ENCODE assay signal across 3 cellular contexts in genomic region chr11:47765086-47765485, GRCh38.
TF ChIP-seq lines count a peak whose summit lies in the region.

No MANE protein-coding gene starts in this region.

TF ChIP-seq in SK-N-SH, 30 proteins besides CTCF, POLR2A, EP300 and RAD21 (continued from another document):
- TF ChIP-seq, protein P1, sequence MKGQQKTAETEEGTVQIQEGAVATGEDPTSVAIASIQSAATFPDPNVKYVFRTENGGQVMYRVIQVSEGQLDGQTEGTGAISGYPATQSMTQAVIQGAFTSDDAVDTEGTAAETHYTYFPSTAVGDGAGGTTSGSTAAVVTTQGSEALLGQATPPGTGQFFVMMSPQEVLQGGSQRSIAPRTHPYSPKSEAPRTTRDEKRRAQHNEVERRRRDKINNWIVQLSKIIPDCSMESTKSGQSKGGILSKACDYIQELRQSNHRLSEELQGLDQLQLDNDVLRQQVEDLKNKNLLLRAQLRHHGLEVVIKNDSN (IDR thresholded peaks at IDR 0.05; ENCODE audit: borderline replicate concordance, low read depth) = no peak
- TF ChIP-seq IRF3 (IDR thresholded peaks at IDR 0.05; ENCODE audit: low read depth, low read length) (no peak), JUND (IDR thresholded peaks at IDR 0.05) (no peak), MEF2A (IDR thresholded peaks at IDR 0.05; ENCODE audit: borderline replicate concordance, low read depth) (no peak), MAX (IDR thresholded peaks at IDR 0.05; ENCODE audit: low read depth) (no peak), NRF1 (IDR thresholded peaks at IDR 0.05; ENCODE audit: low read depth, low read length) (no peak), FOXM1 (IDR thresholded peaks at IDR 0.05; ENCODE audit: low read depth) (no peak), FOSL2 (IDR thresholded peaks at IDR 0.05; ENCODE audit: borderline replicate concordance, low read depth) (no peak), YY1 (IDR thresholded peaks at IDR 0.05; ENCODE audit: low read depth) (no peak), REST (IDR thresholded peaks at IDR 0.05; ENCODE audit: low read depth, low read length) (no peak), TEAD4 (IDR thresholded peaks at IDR 0.05; ENCODE audit: borderline replicate concordance, insufficient read depth) (no peak), GATA2 (CRISPR knock-in tag; IDR thresholded peaks at IDR 0.05) (no peak), SMC3 (IDR thresholded peaks at IDR 0.05; ENCODE audit: low read depth, low read length) (no peak), GABPA (IDR thresholded peaks at IDR 0.05; ENCODE audit: low read depth) (no peak), SIN3A (IDR thresholded peaks at IDR 0.05; ENCODE audit: borderline replicate concordance, low read depth, low read length) (no peak)
TF ChIP-seq in SK-N-SH: peak in this region for 0.

TF ChIP-seq in SK-N-SH treated with all-trans-retinoic acid at 6 μM for 48 hours, 23 proteins besides CTCF, POLR2A, EP300 and RAD21 (continued from another document):
- TF ChIP-seq, protein P2, sequence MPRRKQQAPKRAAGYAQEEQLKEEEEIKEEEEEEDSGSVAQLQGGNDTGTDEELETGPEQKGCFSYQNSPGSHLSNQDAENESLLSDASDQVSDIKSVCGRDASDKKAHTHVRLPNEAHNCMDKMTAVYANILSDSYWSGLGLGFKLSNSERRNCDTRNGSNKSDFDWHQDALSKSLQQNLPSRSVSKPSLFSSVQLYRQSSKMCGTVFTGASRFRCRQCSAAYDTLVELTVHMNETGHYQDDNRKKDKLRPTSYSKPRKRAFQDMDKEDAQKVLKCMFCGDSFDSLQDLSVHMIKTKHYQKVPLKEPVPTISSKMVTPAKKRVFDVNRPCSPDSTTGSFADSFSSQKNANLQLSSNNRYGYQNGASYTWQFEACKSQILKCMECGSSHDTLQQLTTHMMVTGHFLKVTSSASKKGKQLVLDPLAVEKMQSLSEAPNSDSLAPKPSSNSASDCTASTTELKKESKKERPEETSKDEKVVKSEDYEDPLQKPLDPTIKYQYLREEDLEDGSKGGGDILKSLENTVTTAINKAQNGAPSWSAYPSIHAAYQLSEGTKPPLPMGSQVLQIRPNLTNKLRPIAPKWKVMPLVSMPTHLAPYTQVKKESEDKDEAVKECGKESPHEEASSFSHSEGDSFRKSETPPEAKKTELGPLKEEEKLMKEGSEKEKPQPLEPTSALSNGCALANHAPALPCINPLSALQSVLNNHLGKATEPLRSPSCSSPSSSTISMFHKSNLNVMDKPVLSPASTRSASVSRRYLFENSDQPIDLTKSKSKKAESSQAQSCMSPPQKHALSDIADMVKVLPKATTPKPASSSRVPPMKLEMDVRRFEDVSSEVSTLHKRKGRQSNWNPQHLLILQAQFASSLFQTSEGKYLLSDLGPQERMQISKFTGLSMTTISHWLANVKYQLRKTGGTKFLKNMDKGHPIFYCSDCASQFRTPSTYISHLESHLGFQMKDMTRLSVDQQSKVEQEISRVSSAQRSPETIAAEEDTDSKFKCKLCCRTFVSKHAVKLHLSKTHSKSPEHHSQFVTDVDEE (CRISPR knock-in tag; IDR thresholded peaks at IDR 0.05) = no peak
- TF ChIP-seq SNAI2 (CRISPR knock-in tag; IDR thresholded peaks at IDR 0.05) (no peak), ZNF8 (CRISPR knock-in tag; IDR thresholded peaks at IDR 0.05) (no peak), ZC3H10 (CRISPR knock-in tag; IDR thresholded peaks at IDR 0.05) (no peak), CSRNP3 (CRISPR knock-in tag; IDR thresholded peaks at IDR 0.05) (no peak), TCF4 (CRISPR knock-in tag; IDR thresholded peaks at IDR 0.05; ENCODE audit: borderline replicate concordance) (no peak)
- TF ChIP-seq, protein P3, sequence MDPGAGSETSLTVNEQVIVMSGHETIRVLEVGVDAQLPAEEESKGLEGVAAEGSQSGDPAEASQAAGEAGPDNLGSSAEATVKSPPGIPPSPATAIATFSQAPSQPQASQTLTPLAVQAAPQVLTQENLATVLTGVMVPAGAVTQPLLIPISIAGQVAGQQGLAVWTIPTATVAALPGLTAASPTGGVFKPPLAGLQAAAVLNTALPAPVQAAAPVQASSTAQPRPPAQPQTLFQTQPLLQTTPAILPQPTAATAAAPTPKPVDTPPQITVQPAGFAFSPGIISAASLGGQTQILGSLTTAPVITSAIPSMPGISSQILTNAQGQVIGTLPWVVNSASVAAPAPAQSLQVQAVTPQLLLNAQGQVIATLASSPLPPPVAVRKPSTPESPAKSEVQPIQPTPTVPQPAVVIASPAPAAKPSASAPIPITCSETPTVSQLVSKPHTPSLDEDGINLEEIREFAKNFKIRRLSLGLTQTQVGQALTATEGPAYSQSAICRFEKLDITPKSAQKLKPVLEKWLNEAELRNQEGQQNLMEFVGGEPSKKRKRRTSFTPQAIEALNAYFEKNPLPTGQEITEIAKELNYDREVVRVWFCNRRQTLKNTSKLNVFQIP (CRISPR knock-in tag; IDR thresholded peaks at IDR 0.05; ENCODE audit: borderline replicate concordance, low read depth) = no peak
- TF ChIP-seq, protein P4, sequence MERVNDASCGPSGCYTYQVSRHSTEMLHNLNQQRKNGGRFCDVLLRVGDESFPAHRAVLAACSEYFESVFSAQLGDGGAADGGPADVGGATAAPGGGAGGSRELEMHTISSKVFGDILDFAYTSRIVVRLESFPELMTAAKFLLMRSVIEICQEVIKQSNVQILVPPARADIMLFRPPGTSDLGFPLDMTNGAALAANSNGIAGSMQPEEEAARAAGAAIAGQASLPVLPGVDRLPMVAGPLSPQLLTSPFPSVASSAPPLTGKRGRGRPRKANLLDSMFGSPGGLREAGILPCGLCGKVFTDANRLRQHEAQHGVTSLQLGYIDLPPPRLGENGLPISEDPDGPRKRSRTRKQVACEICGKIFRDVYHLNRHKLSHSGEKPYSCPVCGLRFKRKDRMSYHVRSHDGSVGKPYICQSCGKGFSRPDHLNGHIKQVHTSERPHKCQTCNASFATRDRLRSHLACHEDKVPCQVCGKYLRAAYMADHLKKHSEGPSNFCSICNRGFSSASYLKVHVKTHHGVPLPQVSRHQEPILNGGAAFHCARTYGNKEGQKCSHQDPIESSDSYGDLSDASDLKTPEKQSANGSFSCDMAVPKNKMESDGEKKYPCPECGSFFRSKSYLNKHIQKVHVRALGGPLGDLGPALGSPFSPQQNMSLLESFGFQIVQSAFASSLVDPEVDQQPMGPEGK (CRISPR knock-in tag; IDR thresholded peaks at IDR 0.05; ENCODE audit: borderline replicate concordance) = no peak

TF ChIP-seq in endothelial cell of umbilical vein, 7 proteins besides CTCF, POLR2A, EP300 and RAD21:
- TF ChIP-seq MAX (IDR thresholded peaks at IDR 0.05; ENCODE audit: insufficient read depth, insufficient read length) (no peak), EZH2 (IDR thresholded peaks at IDR 0.05; ENCODE audit: borderline replicate concordance, low read depth, low read length, severe bottlenecking) (no peak), MYC (IDR thresholded peaks at IDR 0.05; ENCODE audit: low read depth, low read length) (no peak), FOS (IDR thresholded peaks at IDR 0.05; ENCODE audit: borderline replicate concordance, insufficient read depth, low read length) (no peak), GATA2 (IDR thresholded peaks at IDR 0.05; ENCODE audit: insufficient read depth, insufficient read length, low read depth, low read length) (no peak), JUN (IDR thresholded peaks at IDR 0.05; ENCODE audit: borderline replicate concordance, insufficient read depth, insufficient read length, low read depth) (no peak), POLR2AphosphoS5 (IDR thresholded peaks at IDR 0.05; ENCODE audit: insufficient read depth, low read depth, low read length) (no peak)
